Comparison of ENCODE assay signal across 13 cellular contexts in genomic region chr2:134336352-134336751, GRCh38.
A peak's percentile ranks its signal among the peaks of the same experiment; 100 is the strongest.
DNase-seq lines count a peak whose midpoint lies in the region; ATAC-seq and TF ChIP-seq lines count a peak whose summit lies in the region.
"Had no signal": no experiment of that assay in that cellular context is flagged by ENCODE, and none has a peak within 500 bp of the region (broad histone marks: within the 10 kb centered on the region; RNA-seq: fewer than 3 reads in every experiment).

No MANE protein-coding gene starts in this region.

- H3K4me1 Mint-ChIP-seq in T-helper 17 cell (peaks cover 19% of the 10 kb centered on the region), osteocyte (ENCODE audit: unreplicated experiment) (peaks cover 2% of the 10 kb centered on the region)

- peak; percentile 97 for ATAC-seq in GM18520 (IDR thresholded peaks at IDR 0.05; ENCODE audit: unreplicated experiment)
- ATAC-seq in GM21381 (IDR thresholded peaks at IDR 0.05; ENCODE audit: unreplicated experiment), result peak; percentile 87
- ATAC-seq in HG03039 (IDR thresholded peaks at IDR 0.05; ENCODE audit: unreplicated experiment), result peak; percentile 96
- no peak for ATAC-seq in T-helper 17 cell
- ATAC-seq in left ventricle myocardium superior, result no peak
- ATAC-seq: activated CD8-positive, alpha-beta memory T cell treated with anti-CD3 and anti-CD28 coated beads, Interleukin-2, amount 10 ng/mL, durations not matched to agents 7 days and 5 days; CD8-positive, alpha-beta T cell; natural killer cell had no signal

- peak overlapping the region; percentile 37 for H3K27ac Mint-ChIP-seq in T-helper 17 cell
- H3K27ac Mint-ChIP-seq in osteocyte (ENCODE audit: unreplicated experiment), result no peak overlapping the region
- H3K27ac Mint-ChIP-seq: activated CD8-positive, alpha-beta memory T cell treated with anti-CD3 and anti-CD28 coated beads, Interleukin-2, amount 10 ng/mL, durations not matched to agents 7 days and 5 days; CD8-positive, alpha-beta T cell; natural killer cell had no signal

- H3K27me3 Mint-ChIP-seq in T-helper 17 cell (no peaks in the 10 kb centered on the region), osteocyte (ENCODE audit: unreplicated experiment) (no peaks in the 10 kb centered on the region)
- H3K27me3 Mint-ChIP-seq: activated CD8-positive, alpha-beta memory T cell treated with anti-CD3 and anti-CD28 coated beads, Interleukin-2, amount 10 ng/mL, durations not matched to agents 7 days and 5 days had no signal

- H3K36me3 Mint-ChIP-seq in T-helper 17 cell (ENCODE audit: low read depth) (peaks cover 10% of the 10 kb centered on the region), osteocyte (ENCODE audit: unreplicated experiment) (peaks cover 5% of the 10 kb centered on the region)

- no peaks in the 10 kb centered on the region for H3K9me3 ChIP-seq in T-helper 17 cell (ENCODE audit: control insufficient read depth, low read length, poor library complexity, severe bottlenecking)
- H3K9me3 ChIP-seq: esophagus muscularis mucosa had no signal

- intact Hi-C loops in left ventricle myocardium superior (cut with micrococcal nuclease), result no loop called here

- no peak for TF ChIP-seq CTCF in osteocyte (IDR thresholded peaks at IDR 0.05)

- H3K4me3 Mint-ChIP-seq in T-helper 17 cell, result no peak overlapping the region
- H3K4me3 Mint-ChIP-seq in osteocyte (ENCODE audit: unreplicated experiment), result no peak overlapping the region
- H3K4me3 Mint-ChIP-seq: activated CD8-positive, alpha-beta memory T cell treated with anti-CD3 and anti-CD28 coated beads, Interleukin-2, amount 10 ng/mL, durations not matched to agents 7 days and 5 days; CD8-positive, alpha-beta T cell; natural killer cell had no signal

- H3K9me3 Mint-ChIP-seq in osteocyte (ENCODE audit: unreplicated experiment), result peaks cover 4% of the 10 kb centered on the region

- DNase-seq in T-helper 17 cell, result no peak
- no peak for DNase-seq in NCI-H510A treated with DMSO at 0.1 percent for 48 hours (lab: John Stamatoyannopoulos, UW)
- no peak for DNase-seq in NCI-H1694 treated with DMSO at 0.1 percent for 48 hours (lab: John Stamatoyannopoulos, UW)
- DNase-seq in osteocyte (ENCODE audit: extremely low spot score, unreplicated experiment), result no peak
- DNase-seq in left ventricle myocardium superior, result no peak
- DNase-seq: activated CD8-positive, alpha-beta memory T cell treated with anti-CD3 and anti-CD28 coated beads, Interleukin-2, amount 10 ng/mL, durations not matched to agents 7 days and 5 days; CD8-positive, alpha-beta T cell; Karpas-422; natural killer cell had no signal

Comparison
In these comparisons a context has a peak if more than half of its experiments do, and no peak if none do; other contexts are left out.
1. ATAC-seq: peak in GM18520 (single experiment), GM21381 (single experiment) and HG03039 (single experiment); none in T-helper 17 cell (single experiment) and left ventricle myocardium superior (single experiment).